ENCODE assay signal across 8 cellular contexts in the genomic region with DNA sequence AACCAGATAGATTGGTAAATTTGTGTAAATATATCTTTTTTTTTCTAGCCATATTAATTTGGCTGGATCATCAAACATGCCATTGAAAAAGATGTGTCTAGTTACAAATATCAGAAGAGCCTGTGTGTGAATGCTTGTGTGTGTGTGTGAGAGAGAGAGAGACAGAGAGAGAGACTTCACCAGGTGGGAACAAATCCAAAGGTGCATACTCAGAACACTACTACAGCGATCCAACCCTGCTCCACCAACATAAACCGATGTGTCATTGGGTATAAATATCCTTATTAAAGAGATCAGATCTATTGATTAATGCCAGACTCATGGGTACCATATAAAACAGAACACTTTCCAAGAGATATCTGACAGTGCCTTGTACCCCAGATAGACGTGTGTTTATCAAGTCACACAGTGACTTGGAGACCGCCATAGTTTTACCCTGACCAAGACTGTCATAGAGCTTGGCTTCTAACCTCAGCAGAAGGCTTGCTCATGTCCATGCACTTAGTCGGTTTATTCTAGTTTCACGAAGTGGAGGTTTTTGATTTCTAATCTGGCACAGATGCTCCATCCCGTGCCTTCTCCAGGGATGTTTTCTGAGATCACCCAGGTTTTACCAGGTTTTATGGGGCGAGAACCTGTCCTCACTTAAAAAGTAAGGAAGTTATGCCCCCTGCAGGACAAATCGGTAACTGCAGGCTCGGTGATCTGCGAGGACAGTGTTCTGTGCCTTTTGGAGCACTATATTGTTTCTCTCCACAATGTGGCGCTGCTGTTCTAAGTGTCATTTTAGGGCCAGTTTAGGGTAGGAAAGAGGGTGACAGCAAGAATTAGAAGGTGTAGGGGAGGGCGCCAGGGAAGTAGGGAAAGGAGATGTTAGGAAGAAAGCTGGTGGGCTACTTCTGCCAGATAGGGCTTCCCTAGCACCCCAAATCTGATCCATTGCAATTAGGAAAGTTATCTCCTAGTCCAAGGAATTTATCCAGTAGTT.
DNase-seq lines count a peak whose midpoint lies in the region; ATAC-seq and FAIRE-seq lines count a peak whose summit lies in the region.

No MANE protein-coding gene starts in this region.

- ATAC-seq in GM18520 (IDR thresholded peaks at IDR 0.05; ENCODE audit: unreplicated experiment) (peak; percentile 74), HG03432 (IDR thresholded peaks at IDR 0.05; ENCODE audit: unreplicated experiment) (peak; percentile 72)
- peak; percentile 87 to 98 for ATAC-seq in activated CD4-positive, CD25-positive, alpha-beta regulatory T cell treated with anti-CD3 and anti-CD28 coated beads, Interleukin-2, amount 50 U/mL, for 24 hours

- DNase-seq in NCI-H510A treated with DMSO at 0.1 percent for 48 hours (lab: John Stamatoyannopoulos, UW), result peak; percentile 95
- peak; percentile 92 for DNase-seq in cerebellar cortex (ENCODE audit: low spot score)
- peak; percentile 91 for DNase-seq in kidney tubule cell (ENCODE audit: low spot score)
- DNase-seq in stimulated activated CD4-positive, alpha-beta T cell treated with anti-CD3 and anti-CD28 coated beads, Interleukin-2, amount 100 ng/mL, for 48 hours, result peak; percentile 99

- peak; percentile 98 for FAIRE-seq in A204.1 (lab: Jason Lieb, UNC)

Comparison
In these comparisons a context has a peak if more than half of its experiments do, and no peak if none do; other contexts are left out.
1. Peak in every context shown above with its lines: DNase-seq and ATAC-seq.